In the genomic region with DNA sequence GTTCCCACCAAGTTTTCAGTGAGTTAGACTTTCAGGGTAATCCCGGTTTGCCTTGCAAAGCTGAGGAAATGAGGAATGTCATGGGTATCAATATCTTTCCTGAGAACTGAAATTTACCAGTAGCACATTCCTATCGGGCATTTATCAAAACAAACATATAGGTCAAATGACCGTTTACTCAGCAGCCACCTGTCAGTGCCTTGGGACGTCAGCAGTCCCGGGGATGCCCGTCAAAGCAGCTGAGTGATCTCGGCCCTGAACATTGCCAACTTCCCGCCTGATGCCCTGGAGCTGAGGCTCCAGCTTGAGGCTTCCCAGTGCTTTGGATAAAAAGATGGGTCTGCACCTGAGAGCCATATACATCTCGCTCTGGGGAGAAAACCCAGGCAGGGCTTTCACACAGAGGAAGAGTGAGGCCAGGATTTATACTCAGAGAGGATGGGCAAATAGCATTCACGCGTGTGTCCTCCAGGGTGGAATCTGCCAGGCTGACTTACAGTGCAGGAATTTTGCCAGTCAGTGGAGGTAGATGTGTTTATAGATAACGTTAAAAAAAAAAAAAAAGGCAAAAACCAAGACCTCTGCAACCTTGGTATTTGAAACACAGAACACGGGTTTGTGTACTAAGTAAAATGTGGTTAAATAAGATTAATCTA, we compare ENCODE assay signal across 12 cellular contexts.
DNase-seq lines count a peak whose midpoint lies in the region; ATAC-seq, FAIRE-seq and TF ChIP-seq lines count a peak whose summit lies in the region.
"Had no signal": no experiment of that assay in that cellular context is flagged by ENCODE, and none has a peak within 500 bp of the region (broad histone marks: within the 10 kb centered on the region; RNA-seq: fewer than 3 reads in every experiment).

No MANE protein-coding gene starts in this region.

- H3K27me3 ChIP-seq in PC-3 (ENCODE audit: low read length) (peaks cover 55% of the 10 kb centered on the region), fibroblast of lung (ENCODE audit: control insufficient read depth, insufficient read depth, low read length) (no peaks in the 10 kb centered on the region), parathyroid adenoma (ENCODE audit: control insufficient read depth, insufficient read depth, low read length) (no peaks in the 10 kb centered on the region), gastrocnemius medialis (peaks cover 0 to 5% (median 0%) of the 10 kb centered on the region in 3 donors)

- FAIRE-seq in H54 (lab: Jason Lieb, UNC): no peak

- no peak for TF ChIP-seq POLR2A in H54 (IDR thresholded peaks at IDR 0.05; ENCODE audit: low read depth, low read length)
- TF ChIP-seq POLR2A in gastrocnemius medialis (IDR thresholded peaks at IDR 0.05): no peak

- H3F3A ChIP-seq in PC-3 (ENCODE audit: low read length, unreplicated experiment): no peaks in the 10 kb centered on the region

- H3K4me3 ChIP-seq in PC-3 (ENCODE audit: low read length) (no peak overlapping the region), fibroblast of lung (replicated peaks in 1 of 4; ENCODE audit: control extremely low read depth in 1 of 4, insufficient read depth in 1 of 4, low read depth in 3 of 4, low read length in 4 of 4) (no peak overlapping the region), parathyroid adenoma (ENCODE audit: low read depth, low read length) (no peak overlapping the region), gastrocnemius medialis (no peak overlapping the region)

- H2AFZ ChIP-seq in PC-3 (ENCODE audit: low read length) (no peak overlapping the region), fibroblast of lung (ENCODE audit: low read length) (no peak overlapping the region), parathyroid adenoma (no peak overlapping the region)

- TF ChIP-seq CTCF in PC-3 (conservative IDR thresholded peaks at IDR 0.05; ENCODE audit: low read depth, low read length) (no peak), fibroblast of lung (conservative IDR thresholded peaks at IDR 0.05 in 1 of 2, IDR thresholded peaks at IDR 0.05 in 1 of 2; ENCODE audit: low read depth in 1 of 2, low read length in 2 of 2) (no peak), parathyroid adenoma (IDR thresholded peaks at IDR 0.05) (no peak), gastrocnemius medialis (IDR thresholded peaks at IDR 0.05 in 4 of 5, conservative IDR thresholded peaks at IDR 0.05 in 1 of 5) (no peak)

- no peak overlapping the region for H3K4me2 ChIP-seq in PC-3 (ENCODE audit: low read length)
- no peak overlapping the region for H3K4me2 ChIP-seq in fibroblast of lung (ENCODE audit: extremely low read depth, insufficient read depth, low read length)
- peak overlapping the region; percentile 3 for H3K4me2 ChIP-seq in parathyroid adenoma (ENCODE audit: low read length)

- 0 out of 2 replicates have a peak, but pooled peaks cover 3% of the 10 kb centered on the region for H3K4me1 ChIP-seq in PC-3 (ENCODE audit: insufficient read depth, low read length)
- H3K4me1 ChIP-seq in fibroblast of lung (ENCODE audit: control insufficient read depth, extremely low read depth, insufficient read depth, low read length): peaks cover 4% of the 10 kb centered on the region
- peaks cover 8% of the 10 kb centered on the region for H3K4me1 ChIP-seq in parathyroid adenoma
- H3K4me1 ChIP-seq in gastrocnemius medialis: peaks cover 0 to 11% of the 10 kb centered on the region in 2 donors

- intact Hi-C loops in PC-3 (cut with micrococcal nuclease) (no loop called here), gastrocnemius medialis (cut with DNase I; ENCODE audit: low total_unique reads) (no loop called here)

- ATAC-seq in PC-3 (peak; percentile 18; the same call in 1 of the 2 replicates), gastrocnemius medialis (no peak)

- DNase-seq in DMS79 treated with DMSO at 0.1 percent for 48 hours (lab: John Stamatoyannopoulos, UW) (peak; percentile 33), DMS79 (lab: John Stamatoyannopoulos, UW) (no peak), PC-3 (peak; percentile 11), fibroblast of lung (ENCODE audit: low read depth in 2 of 2) (peak; percentile 28 to 35), H54 (ENCODE audit: insufficient read length, low spot score) (no peak), epidermal melanocyte (ENCODE audit: insufficient read length, low spot score) (no peak), gastrocnemius medialis (no peak)
- DNase-seq: ACHN; activated CD4-positive, alpha-beta T cell treated with anti-CD3 and anti-CD28 coated beads, Interleukin-2, amount 50 U/mL, for 48 hours; NCI-H446 treated with DMSO at 0.1 percent for 48 hours; RPMI8226 had no signal

- H3K9ac ChIP-seq in PC-3 (ENCODE audit: low read length) (no peak overlapping the region), fibroblast of lung (ENCODE audit: insufficient read depth, low read length) (no peak overlapping the region), parathyroid adenoma (no peak overlapping the region)

- no peak overlapping the region for H3K27ac ChIP-seq in PC-3 (ENCODE audit: low read length)
- H3K27ac ChIP-seq in fibroblast of lung (ENCODE audit: insufficient read depth, low read length): no peak overlapping the region
- no peak overlapping the region for H3K27ac ChIP-seq in parathyroid adenoma
- no peak overlapping the region for H3K27ac ChIP-seq in gastrocnemius medialis

- in situ Hi-C loops in gastrocnemius medialis (cut with MboI; ENCODE audit: low sequenced_read_pairs in 4 of 4): no loop called here

- POLR2A ChIA-PET in PC-3 (lab: Charles Lee; ENCODE audit: unreplicated experiment): no interaction called here

- H3K9me3 ChIP-seq in PC-3 (ENCODE audit: low read length): no peaks in the 10 kb centered on the region
- no peaks in the 10 kb centered on the region for H3K9me3 ChIP-seq in fibroblast of lung (ENCODE audit: control insufficient read depth, insufficient read depth, low read depth, low read length)
- H3K9me3 ChIP-seq in parathyroid adenoma (ENCODE audit: control insufficient read depth, low read length): no peaks in the 10 kb centered on the region
- no peaks in the 10 kb centered on the region for H3K9me3 ChIP-seq in gastrocnemius medialis

- no peaks in the 10 kb centered on the region for H3K79me2 ChIP-seq in PC-3 (ENCODE audit: low read length)
- H3K79me2 ChIP-seq in fibroblast of lung (ENCODE audit: control insufficient read depth, insufficient read depth, low read length): no peaks in the 10 kb centered on the region
- H3K79me2 ChIP-seq in parathyroid adenoma: no peaks in the 10 kb centered on the region

- no TSS peak for BruUV-seq in PC-3 (replicated peaks; lab: Mats Ljungman, UMichigan)

- no peaks in the 10 kb centered on the region for H3K9me2 ChIP-seq in PC-3 (replicated peaks; ENCODE audit: low read length)

- H3K36me3 ChIP-seq in PC-3 (ENCODE audit: low read depth, low read length) (no peaks in the 10 kb centered on the region), fibroblast of lung (ENCODE audit: control insufficient read depth, insufficient read depth, low read length) (no peaks in the 10 kb centered on the region), parathyroid adenoma (ENCODE audit: control insufficient read depth, insufficient read depth, low read length) (no peaks in the 10 kb centered on the region), gastrocnemius medialis (no peaks in the 10 kb centered on the region)

- CTCF ChIA-PET in PC-3 (lab: Charles Lee): no interaction called here

- H4K20me1 ChIP-seq in PC-3 (ENCODE audit: low read length) (no peaks in the 10 kb centered on the region), fibroblast of lung (ENCODE audit: control insufficient read depth, extremely low read depth, insufficient read depth, low read length) (no peaks in the 10 kb centered on the region)

Comparison
In these comparisons a context has a peak if more than half of its experiments do, and no peak if none do; other contexts are left out.
1. DNase-seq: peak in DMS79 treated with DMSO at 0.1 percent for 48 hours (single experiment), PC-3 (single experiment) and fibroblast of lung (2 of 2); none in DMS79 (single experiment), H54 (single experiment), epidermal melanocyte (single experiment) and gastrocnemius medialis (0 of 2).